2 cellular contexts compared by ENCODE assay signal in the genomic region with DNA sequence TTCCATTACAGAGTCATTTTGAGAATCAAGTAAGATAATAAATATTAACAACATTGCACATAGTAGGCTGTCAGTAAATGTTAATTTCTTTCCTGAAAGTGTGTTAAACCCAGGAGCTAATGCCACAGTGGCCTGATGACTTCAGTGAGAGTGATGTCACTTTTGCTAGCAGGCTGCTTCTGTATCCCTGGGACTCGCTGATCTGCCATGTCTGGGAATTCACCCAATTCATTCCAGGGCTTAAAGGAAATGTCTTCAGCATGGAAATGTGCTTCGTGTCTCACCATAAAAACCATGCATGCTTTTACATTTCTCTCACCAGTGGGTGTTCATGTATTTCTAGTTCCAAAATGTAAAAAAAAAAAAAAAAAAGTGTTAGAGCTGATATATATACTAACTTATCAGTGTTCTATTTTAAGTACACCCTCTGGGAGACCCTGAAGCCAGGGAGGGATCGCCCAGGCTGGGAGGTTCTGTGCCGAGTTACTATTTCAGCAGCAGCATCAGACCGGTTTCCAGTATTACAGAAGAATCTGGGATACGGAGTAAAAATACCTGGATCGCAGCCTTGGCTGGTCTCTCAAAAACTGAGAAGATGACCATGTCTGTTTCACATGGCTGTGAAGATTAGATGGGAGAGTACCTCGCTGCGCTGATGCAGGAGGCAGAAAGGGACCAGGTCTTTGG.
TF ChIP-seq lines count a peak whose summit lies in the region.

No MANE protein-coding gene starts in this region.

TF ChIP-seq in HEK293, 187 proteins besides CTCF, POLR2A, EP300 and RAD21 (continued from another document):
- TF ChIP-seq OSR2 (tag by site-specific recombination; IDR thresholded peaks at IDR 0.05) (peak; percentile 37; the same call in 1 of the 2 replicates), ZNF600 (tag by site-specific recombination; IDR thresholded peaks at IDR 0.05) (peak; percentile 39), ZNF629 (tag by site-specific recombination; IDR thresholded peaks at IDR 0.05) (peak; percentile 49; the same call in 1 of the 2 replicates), WT1 (tag by site-specific recombination; IDR thresholded peaks at IDR 0.05) (no peak), ZFP37 (tag by site-specific recombination; IDR thresholded peaks at IDR 0.05) (0 out of 2 replicates have a peak, but pooled peaks have one; percentile 49), ZNF223 (tag by site-specific recombination; IDR thresholded peaks at IDR 0.05) (no peak)
- TF ChIP-seq, protein P1, sequence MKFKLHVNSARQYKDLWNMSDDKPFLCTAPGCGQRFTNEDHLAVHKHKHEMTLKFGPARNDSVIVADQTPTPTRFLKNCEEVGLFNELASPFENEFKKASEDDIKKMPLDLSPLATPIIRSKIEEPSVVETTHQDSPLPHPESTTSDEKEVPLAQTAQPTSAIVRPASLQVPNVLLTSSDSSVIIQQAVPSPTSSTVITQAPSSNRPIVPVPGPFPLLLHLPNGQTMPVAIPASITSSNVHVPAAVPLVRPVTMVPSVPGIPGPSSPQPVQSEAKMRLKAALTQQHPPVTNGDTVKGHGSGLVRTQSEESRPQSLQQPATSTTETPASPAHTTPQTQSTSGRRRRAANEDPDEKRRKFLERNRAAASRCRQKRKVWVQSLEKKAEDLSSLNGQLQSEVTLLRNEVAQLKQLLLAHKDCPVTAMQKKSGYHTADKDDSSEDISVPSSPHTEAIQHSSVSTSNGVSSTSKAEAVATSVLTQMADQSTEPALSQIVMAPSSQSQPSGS (tag by site-specific recombination; IDR thresholded peaks at IDR 0.05; ENCODE audit: low read depth), result 0 out of 2 replicates have a peak, but pooled peaks have one; percentile 32

TF ChIP-seq in WTC11, 78 proteins besides CTCF, POLR2A, EP300 and RAD21 (continued from another document):
- TF ChIP-seq ZNF671 (CRISPR knock-in tag; IDR thresholded peaks at IDR 0.05) (no peak), CREM (CRISPR knock-in tag; IDR thresholded peaks at IDR 0.05) (no peak), CREB1 (CRISPR knock-in tag; IDR thresholded peaks at IDR 0.05) (no peak), NR2C2 (CRISPR knock-in tag; IDR thresholded peaks at IDR 0.05) (no peak), ZNF138 (CRISPR knock-in tag; conservative IDR thresholded peaks at IDR 0.05) (no peak), ZBTB43 (CRISPR knock-in tag; IDR thresholded peaks at IDR 0.05) (no peak), CBFB (CRISPR knock-in tag; IDR thresholded peaks at IDR 0.05; ENCODE audit: low read depth) (no peak), NR1H2 (CRISPR knock-in tag; IDR thresholded peaks at IDR 0.05) (no peak), ATF1 (CRISPR knock-in tag; IDR thresholded peaks at IDR 0.05) (no peak), PRRX2 (CRISPR knock-in tag; IDR thresholded peaks at IDR 0.05) (no peak), SMAD3 (CRISPR knock-in tag; IDR thresholded peaks at IDR 0.05; ENCODE audit: borderline replicate concordance) (no peak)
- TF ChIP-seq, protein P2, sequence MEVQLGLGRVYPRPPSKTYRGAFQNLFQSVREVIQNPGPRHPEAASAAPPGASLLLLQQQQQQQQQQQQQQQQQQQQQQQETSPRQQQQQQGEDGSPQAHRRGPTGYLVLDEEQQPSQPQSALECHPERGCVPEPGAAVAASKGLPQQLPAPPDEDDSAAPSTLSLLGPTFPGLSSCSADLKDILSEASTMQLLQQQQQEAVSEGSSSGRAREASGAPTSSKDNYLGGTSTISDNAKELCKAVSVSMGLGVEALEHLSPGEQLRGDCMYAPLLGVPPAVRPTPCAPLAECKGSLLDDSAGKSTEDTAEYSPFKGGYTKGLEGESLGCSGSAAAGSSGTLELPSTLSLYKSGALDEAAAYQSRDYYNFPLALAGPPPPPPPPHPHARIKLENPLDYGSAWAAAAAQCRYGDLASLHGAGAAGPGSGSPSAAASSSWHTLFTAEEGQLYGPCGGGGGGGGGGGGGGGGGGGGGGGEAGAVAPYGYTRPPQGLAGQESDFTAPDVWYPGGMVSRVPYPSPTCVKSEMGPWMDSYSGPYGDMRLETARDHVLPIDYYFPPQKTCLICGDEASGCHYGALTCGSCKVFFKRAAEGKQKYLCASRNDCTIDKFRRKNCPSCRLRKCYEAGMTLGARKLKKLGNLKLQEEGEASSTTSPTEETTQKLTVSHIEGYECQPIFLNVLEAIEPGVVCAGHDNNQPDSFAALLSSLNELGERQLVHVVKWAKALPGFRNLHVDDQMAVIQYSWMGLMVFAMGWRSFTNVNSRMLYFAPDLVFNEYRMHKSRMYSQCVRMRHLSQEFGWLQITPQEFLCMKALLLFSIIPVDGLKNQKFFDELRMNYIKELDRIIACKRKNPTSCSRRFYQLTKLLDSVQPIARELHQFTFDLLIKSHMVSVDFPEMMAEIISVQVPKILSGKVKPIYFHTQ (CRISPR knock-in tag; IDR thresholded peaks at IDR 0.05), result no peak
